Comparison of ENCODE assay signal across 25 cellular contexts in genomic region chr6:3315068-3315467, GRCh38.
"Had no signal": no experiment of that assay in that cellular context is flagged by ENCODE, and none has a peak within 500 bp of the region (broad histone marks: within the 10 kb centered on the region; RNA-seq: fewer than 3 reads in every experiment).

No MANE protein-coding gene starts in this region.

- H3K27ac Mint-ChIP-seq: memory B cell; mesothelial cell of epicardium; natural killer cell treated with Interleukin-12 subunit alpha and Interleukin-12 subunit beta and Interleukin-15 and Interleukin-18, amount 100 ng/mL, for 72 hours; progenitor cell of endocrine pancreas; stimulated activated memory B cell treated with anti-CD40 and anti-IgM and Interleukin-4, amounts not matched to agents 10 μg/mL and 1 μg/mL and 100 μg/mL, for 72 hours had no signal

- H3K4me3 ChIP-seq: colonic mucosa, hepatocyte, lung, mucosa of descending colon, pancreas, right atrium auricular region, testis, tibial artery, upper lobe of left lung had no signal

- H3K4me3 Mint-ChIP-seq: memory B cell; mesothelial cell of epicardium; naive B cell; natural killer cell treated with Interleukin-12 subunit alpha and Interleukin-12 subunit beta and Interleukin-15 and Interleukin-18, amount 100 ng/mL, for 72 hours; neural crest cell; stimulated activated memory B cell treated with anti-CD40 and anti-IgM and Interleukin-4, amounts not matched to agents 10 μg/mL and 1 μg/mL and 100 μg/mL, for 72 hours had no signal

- H3K4me1 Mint-ChIP-seq: mesothelial cell of epicardium had no signal

- H3K9me3 Mint-ChIP-seq: memory B cell; mesothelial cell of epicardium; naive B cell; natural killer cell treated with Interleukin-12 subunit alpha and Interleukin-12 subunit beta and Interleukin-15 and Interleukin-18, amount 100 ng/mL, for 72 hours; neural crest cell; stimulated activated memory B cell treated with anti-CD40 and anti-IgM and Interleukin-4, amounts not matched to agents 10 μg/mL and 1 μg/mL and 100 μg/mL, for 72 hours had no signal

- DNase-seq: colonic mucosa; dermis blood vessel endothelial cell; effector memory CD4-positive, alpha-beta T cell; kidney; mucosa of descending colon; naive B cell; pancreas; stimulated activated CD4-positive, alpha-beta T cell treated with anti-CD3 and anti-CD28 coated beads, Interleukin-4, amount 100 ng/mL, for 4 hours; stimulated activated naive CD8-positive, alpha-beta T cell treated with anti-CD3 and anti-CD28 coated beads, Interleukin-15, Interleukin-2, amounts not matched to agents 100 U/mL and 50 U/mL, for 24 hours; substantia nigra; testis; upper lobe of left lung had no signal

- H3K27ac ChIP-seq: colonic mucosa, hepatocyte, neutrophil, pancreas, right atrium auricular region, testis, tibial artery, upper lobe of left lung had no signal

- H3K36me3 Mint-ChIP-seq: naive B cell; natural killer cell treated with Interleukin-12 subunit alpha and Interleukin-12 subunit beta and Interleukin-15 and Interleukin-18, amount 100 ng/mL, for 72 hours; stimulated activated memory B cell treated with anti-CD40 and anti-IgM and Interleukin-4, amounts not matched to agents 10 μg/mL and 1 μg/mL and 100 μg/mL, for 72 hours had no signal

- ATAC-seq: left lobe of liver; mucosa of descending colon; natural killer cell treated with Interleukin-12 subunit alpha and Interleukin-12 subunit beta and Interleukin-15 and Interleukin-18, amount 100 ng/mL, for 72 hours; pancreas; sciatic nerve; stimulated activated memory B cell treated with anti-CD40 and anti-IgM and Interleukin-4, amounts not matched to agents 10 μg/mL and 1 μg/mL and 100 μg/mL, for 72 hours; stimulated activated naive CD8-positive, alpha-beta T cell treated with anti-CD3 and anti-CD28 coated beads, Interleukin-15, Interleukin-2, amounts not matched to agents 100 U/mL and 50 U/mL, for 24 hours had no signal
